In the genomic region with DNA sequence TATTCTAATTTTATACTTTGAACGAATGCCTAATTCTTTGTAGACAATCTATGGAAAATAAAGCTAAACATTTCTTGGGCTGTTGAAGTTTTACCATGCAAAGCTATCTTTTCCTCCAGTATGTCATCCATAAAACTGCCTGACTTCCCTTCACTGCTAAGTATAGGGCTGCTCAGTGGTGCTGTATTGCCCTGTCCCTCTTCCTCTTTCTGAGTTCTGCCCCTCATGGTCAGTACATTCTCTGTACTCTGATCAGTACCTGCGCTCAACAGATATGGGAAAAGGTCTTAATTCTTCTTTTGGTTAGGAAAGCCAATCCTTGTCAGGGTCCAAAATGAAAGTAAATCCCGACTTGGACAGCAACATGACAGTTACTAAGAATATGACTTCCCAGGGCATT, we compare ENCODE assay signal across 23 cellular contexts.
"Had no signal": no experiment of that assay in that cellular context is flagged by ENCODE, and none has a peak within 500 bp of the region (broad histone marks: within the 10 kb centered on the region; RNA-seq: fewer than 3 reads in every experiment).

No MANE protein-coding gene starts in this region.

- H3K4me3 ChIP-seq: dorsolateral prefrontal cortex, esophagus muscularis mucosa, gastrocnemius medialis, heart right ventricle, psoas muscle, right lobe of liver, spleen, tibial artery, upper lobe of left lung had no signal

- H3K27me3 ChIP-seq: esophagus muscularis mucosa, gastrocnemius medialis, right lobe of liver, spleen, upper lobe of left lung had no signal

- H3K36me3 ChIP-seq: esophagus muscularis mucosa, gastrocnemius medialis, heart right ventricle, right lobe of liver, spleen, tibial artery, upper lobe of left lung had no signal

- H3K9me3 ChIP-seq: esophagus muscularis mucosa, gastrocnemius medialis, heart right ventricle, psoas muscle, right lobe of liver, spleen, tibial artery, upper lobe of left lung had no signal

- DNase-seq: cortex of kidney; dorsolateral prefrontal cortex; effector CD8-positive, alpha-beta T cell; gastrocnemius medialis; heart right ventricle; hypothalamus; kidney glomerular epithelial cell; naive thymus-derived CD4-positive, alpha-beta T cell; nephron progenitor cell; psoas muscle; retina; right lobe of liver; spleen; stimulated activated CD4-positive, alpha-beta T cell treated with anti-CD3 and anti-CD28 coated beads, Interleukin-15, amount 100 ng/mL, for 24 hours; stimulated activated CD4-positive, alpha-beta T cell treated with anti-CD3 and anti-CD28 coated beads, Interleukin-1b, Interleukin-23, amount 100 ng/mL, for 48 hours; stimulated activated CD4-positive, alpha-beta T cell treated with anti-CD3 and anti-CD28 coated beads, Interleukin-4, amount 100 ng/mL, for 24 hours; tibial artery; upper lobe of left lung had no signal

- H3K27ac ChIP-seq: dorsolateral prefrontal cortex, epithelial cell of prostate, esophagus muscularis mucosa, gastrocnemius medialis, heart right ventricle, psoas muscle, right lobe of liver, spleen, tibial artery, upper lobe of left lung had no signal

- H3K4me1 ChIP-seq: esophagus muscularis mucosa, gastrocnemius medialis, heart right ventricle, psoas muscle, right lobe of liver, spleen, tibial artery, upper lobe of left lung had no signal

- ATAC-seq: gastrocnemius medialis; heart right ventricle; naive thymus-derived CD4-positive, alpha-beta T cell; psoas muscle; stimulated activated memory B cell treated with anti-CD40 and anti-IgM and Interleukin-4, amounts not matched to agents 10 μg/mL and 1 μg/mL and 100 μg/mL, for 72 hours had no signal

- FAIRE-seq: endometrium, islet of Langerhans had no signal
